32 cellular contexts compared by ENCODE assay signal in the genomic region with DNA sequence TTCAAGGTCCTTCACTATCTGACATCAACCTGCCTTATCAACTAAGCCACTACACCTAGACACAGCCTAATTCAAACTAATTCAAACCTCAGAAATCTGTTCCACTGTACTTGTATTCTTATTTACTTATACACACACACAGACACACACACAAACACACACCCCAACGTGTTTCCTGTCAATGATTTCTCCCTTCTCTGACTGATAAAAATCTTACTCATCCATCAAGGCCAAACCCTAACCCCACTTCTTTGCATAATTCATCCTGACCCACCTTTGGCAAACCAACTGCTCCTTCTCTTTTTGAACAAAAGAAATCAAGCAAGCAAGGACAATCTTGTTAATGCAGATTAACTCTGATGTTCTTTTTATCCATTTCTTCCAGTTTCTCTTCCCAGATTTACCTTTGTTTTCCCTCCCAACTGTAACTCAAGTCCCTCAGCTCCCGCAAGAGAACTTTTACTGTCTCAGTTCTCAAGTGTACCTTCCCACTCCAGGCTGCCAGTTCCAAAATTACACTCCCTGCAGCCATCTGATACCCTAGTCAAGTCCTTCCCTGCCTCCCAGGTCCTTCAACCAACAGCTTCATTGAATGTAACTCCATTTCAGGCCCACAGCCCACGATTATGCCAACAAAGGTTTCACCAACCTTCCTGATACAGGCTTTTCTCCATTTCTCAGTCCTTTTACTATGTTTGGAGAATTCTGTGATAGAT.
DNase-seq lines count a peak whose midpoint lies in the region; ATAC-seq, FAIRE-seq and TF ChIP-seq lines count a peak whose summit lies in the region.
"Had no signal": no experiment of that assay in that cellular context is flagged by ENCODE, and none has a peak within 500 bp of the region (broad histone marks: within the 10 kb centered on the region; RNA-seq: fewer than 3 reads in every experiment).

No MANE protein-coding gene starts in this region.

- BruUV-seq in IMR-90 (replicated peaks; lab: Mats Ljungman, UMichigan): no TSS peak

- no peaks in the 10 kb centered on the region for H3K27me3 Mint-ChIP-seq in CD4-positive, alpha-beta memory T cell
- H3K27me3 Mint-ChIP-seq: activated CD8-positive, alpha-beta T cell treated with anti-CD3 and anti-CD28 coated beads for 36 hours; B cell; CD8-positive, alpha-beta memory T cell; effector memory CD8-positive, alpha-beta T cell; stimulated activated memory B cell treated with anti-CD40 and anti-IgM and Interleukin-4, amounts not matched to agents 10 μg/mL and 1 μg/mL and 100 μg/mL, for 72 hours; type B pancreatic cell had no signal

- H3K14ac ChIP-seq in IMR-90 (replicated peaks; ENCODE audit: low read depth, low read length): 0 out of 2 replicates have a peak overlapping the region, but pooled peaks have one; percentile 20

- no peaks in the 10 kb centered on the region for H3K9me3 Mint-ChIP-seq in CD4-positive, alpha-beta memory T cell
- H3K9me3 Mint-ChIP-seq: activated CD8-positive, alpha-beta T cell treated with anti-CD3 and anti-CD28 coated beads for 36 hours; activated T-helper 1 cell treated with anti-CD3 and anti-CD28 coated beads, Interleukin-12 subunit alpha, Interleukin-12 subunit beta, Interleukin-2, Interleukin-4 antibody, amounts not matched to agents 30 ng/mL and 10 ng/mL and 1 ng/mL, durations not matched to agents 14 hours and 24 hours and 36 hours; CD8-positive, alpha-beta memory T cell; effector memory CD8-positive, alpha-beta T cell; natural killer cell; stimulated activated memory B cell treated with anti-CD40 and anti-IgM and Interleukin-4, amounts not matched to agents 10 μg/mL and 1 μg/mL and 100 μg/mL, for 72 hours; type B pancreatic cell had no signal

- no peak for TF ChIP-seq CTCF in IMR-90 (conservative IDR thresholded peaks at IDR 0.05; ENCODE audit: low read depth, low read length)

- H3K36me3 ChIP-seq in IMR-90 (ENCODE audit: control insufficient read depth, insufficient read depth, low read length): no peaks in the 10 kb centered on the region
- H3K36me3 ChIP-seq in CD4-positive, alpha-beta memory T cell (ENCODE audit: insufficient read depth, low read length): no peaks in the 10 kb centered on the region
- H3K36me3 ChIP-seq: lower lobe of right lung had no signal

- no peak for DNase-seq in GM12892 (ENCODE audit: insufficient read length)
- DNase-seq in IMR-90: no peak
- DNase-seq in NCI-H69 (lab: John Stamatoyannopoulos, UW): peak; percentile 61
- peak; percentile 70 for DNase-seq in left kidney (ENCODE audit: low read depth, low spot score)
- no peak for DNase-seq in CD4-positive, alpha-beta memory T cell
- DNase-seq in NCI-H345 (lab: John Stamatoyannopoulos, UW): no peak
- DNase-seq: ACHN; activated CD8-positive, alpha-beta memory T cell treated with anti-CD3 and anti-CD28 coated beads, Interleukin-2, amount 50 U/mL, for 48 hours; activated CD8-positive, alpha-beta T cell treated with anti-CD3 and anti-CD28 coated beads for 36 hours; activated naive CD4-positive, alpha-beta T cell treated with Interleukin-2 at 50 U/mL for 16 hours; CD8-positive, alpha-beta memory T cell; central memory CD4-positive, alpha-beta T cell; effector memory CD8-positive, alpha-beta T cell; erythroblast; glutamatergic neuron; islet precursor cell; lower lobe of right lung; natural killer cell; NCI-H1436 treated with DMSO at 0.1 percent for 48 hours; NCI-H2081 treated with DMSO at 0.1 percent for 48 hours; NCI-H748 treated with DMSO at 0.1 percent for 48 hours; occipital lobe; SHP77 treated with DMSO at 0.1 percent for 48 hours had no signal

- H3K27ac ChIP-seq in IMR-90 (ENCODE audit: insufficient read depth, low read length): no peak overlapping the region
- H3K27ac ChIP-seq in CD4-positive, alpha-beta memory T cell (ENCODE audit: low read depth, low read length): no peak overlapping the region
- H3K27ac ChIP-seq: lower lobe of right lung had no signal

- H3K4me1 Mint-ChIP-seq in CD4-positive, alpha-beta memory T cell: no peaks in the 10 kb centered on the region
- H3K4me1 Mint-ChIP-seq: B cell; CD8-positive, alpha-beta memory T cell; natural killer cell; stimulated activated memory B cell treated with anti-CD40 and anti-IgM and Interleukin-4, amounts not matched to agents 10 μg/mL and 1 μg/mL and 100 μg/mL, for 72 hours had no signal

- H3K4me3 ChIP-seq in IMR-90 (ENCODE audit: insufficient read depth, low read depth, low read length): no peak overlapping the region
- H3K4me3 ChIP-seq in CD4-positive, alpha-beta memory T cell (ENCODE audit: low read length in 2 of 2): no peak overlapping the region
- H3K4me3 ChIP-seq: HAP-1, lower lobe of right lung had no signal

- 68% methylated on average over 2 of the region's 3 CpGs; no CpG with 5 or more reads in 1 of the 2 experiments for WGBS in IMR-90 (ENCODE audit: extremely low coverage in 2 of 2, insufficient read length in 1 of 2), 2 experiments

- H2BK15ac ChIP-seq in IMR-90 (ENCODE audit: low read depth, low read length): no peak overlapping the region

- in situ Hi-C loops in IMR-90 (cut with MboI; ENCODE audit: low sequenced_read_pairs): no loop called here

- no peak overlapping the region for H2BK20ac ChIP-seq in IMR-90 (ENCODE audit: low read depth, low read length)

- H3K56ac ChIP-seq in IMR-90 (ENCODE audit: extremely low read depth, insufficient read depth, low read length): no peak overlapping the region

- TF ChIP-seq RAD21 in IMR-90 (IDR thresholded peaks at IDR 0.05; ENCODE audit: low read length): no peak

- TF ChIP-seq POLR2A in GM12892 (IDR thresholded peaks at IDR 0.05; ENCODE audit: low read depth, low read length) (no peak), IMR-90 (IDR thresholded peaks at IDR 0.05; ENCODE audit: low read depth, low read length) (no peak)

- H3K4me1 ChIP-seq in IMR-90 (ENCODE audit: control insufficient read depth, insufficient read depth, low read length): no peaks in the 10 kb centered on the region
- H3K4me1 ChIP-seq in CD4-positive, alpha-beta memory T cell (ENCODE audit: insufficient read depth, low read length): no peaks in the 10 kb centered on the region
- H3K4me1 ChIP-seq: HAP-1, lower lobe of right lung had no signal

- H2AFZ ChIP-seq in IMR-90 (replicated peaks; ENCODE audit: low read length, poor library complexity): no peak overlapping the region

- FAIRE-seq in GM12892 (lab: Jason Lieb, UNC): peak; percentile 54
- FAIRE-seq: G401.6, RCC 7860 had no signal

- H4K5ac ChIP-seq in IMR-90 (ENCODE audit: low read depth, low read length): no peak overlapping the region

- H4K20me1 ChIP-seq in IMR-90 (ENCODE audit: insufficient read depth, low read length): no peaks in the 10 kb centered on the region; the same call in 1 of the 2 replicates

- H2AK5ac ChIP-seq in IMR-90 (ENCODE audit: low read depth, low read length): no peak overlapping the region

- no peak overlapping the region for H3K4me3 Mint-ChIP-seq in CD4-positive, alpha-beta memory T cell
- H3K4me3 Mint-ChIP-seq: activated CD8-positive, alpha-beta T cell treated with anti-CD3 and anti-CD28 coated beads for 36 hours; activated T-helper 1 cell treated with anti-CD3 and anti-CD28 coated beads, Interleukin-12 subunit alpha, Interleukin-12 subunit beta, Interleukin-2, Interleukin-4 antibody, amounts not matched to agents 30 ng/mL and 10 ng/mL and 1 ng/mL, durations not matched to agents 14 hours and 24 hours and 36 hours; B cell; CD8-positive, alpha-beta memory T cell; effector memory CD8-positive, alpha-beta T cell; natural killer cell; stimulated activated memory B cell treated with anti-CD40 and anti-IgM and Interleukin-4, amounts not matched to agents 10 μg/mL and 1 μg/mL and 100 μg/mL, for 72 hours; type B pancreatic cell had no signal

- CTCF ChIA-PET in IMR-90 (lab: Yijun Ruan, JAX): no interaction called here
- CTCF ChIA-PET in CD4-positive, alpha-beta memory T cell (lab: Charles Lee; ENCODE audit: partially characterized antibody): no interaction called here

- no peaks in the 10 kb centered on the region for H3K27me3 ChIP-seq in IMR-90 (ENCODE audit: control insufficient read depth, insufficient read depth, low read length)
- no peaks in the 10 kb centered on the region for H3K27me3 ChIP-seq in CD4-positive, alpha-beta memory T cell (ENCODE audit: insufficient read depth, low read length)

- no peak overlapping the region for H3K4ac ChIP-seq in IMR-90 (ENCODE audit: low read depth, low read length)

- H3K36me3 Mint-ChIP-seq in CD4-positive, alpha-beta memory T cell: peaks cover 2 to 17% of the 10 kb centered on the region in 2 donors
- H3K36me3 Mint-ChIP-seq: natural killer cell had no signal

- no peak overlapping the region for H3K9ac ChIP-seq in IMR-90 (ENCODE audit: low read depth, low read length)

- POLR2A ChIA-PET in IMR-90 (lab: Charles Lee; ENCODE audit: unreplicated experiment): no interaction called here
- POLR2A ChIA-PET in CD4-positive, alpha-beta memory T cell (lab: Charles Lee; ENCODE audit: partially characterized antibody): no interaction called here

- no peak overlapping the region for H2AK9ac ChIP-seq in IMR-90 (replicated peaks; ENCODE audit: low read depth, low read length, poor library complexity)

- no peak overlapping the region for H3K23ac ChIP-seq in IMR-90 (ENCODE audit: low read depth, low read length)

- intact Hi-C loops in IMR-90 (cut with micrococcal nuclease): no loop called here
- intact Hi-C loops in CD4-positive, alpha-beta memory T cell (cut with micrococcal nuclease): no loop called here

- no peak overlapping the region for H3K27ac Mint-ChIP-seq in CD4-positive, alpha-beta memory T cell
- H3K27ac Mint-ChIP-seq: activated CD8-positive, alpha-beta T cell treated with anti-CD3 and anti-CD28 coated beads for 36 hours; activated T-helper 1 cell treated with anti-CD3 and anti-CD28 coated beads, Interleukin-12 subunit alpha, Interleukin-12 subunit beta, Interleukin-2, Interleukin-4 antibody, amounts not matched to agents 30 ng/mL and 10 ng/mL and 1 ng/mL, durations not matched to agents 14 hours and 24 hours and 36 hours; B cell; CD8-positive, alpha-beta memory T cell; effector memory CD8-positive, alpha-beta T cell; natural killer cell; stimulated activated memory B cell treated with anti-CD40 and anti-IgM and Interleukin-4, amounts not matched to agents 10 μg/mL and 1 μg/mL and 100 μg/mL, for 72 hours; type B pancreatic cell had no signal

- dilution Hi-C loops in IMR-90 (cut with HindIII; ENCODE audit: low sequenced_read_pairs, unreplicated experiment): no loop called here

- no peak overlapping the region for H2BK120ac ChIP-seq in IMR-90 (ENCODE audit: low read depth, low read length)

- no peak overlapping the region for H3K18ac ChIP-seq in IMR-90 (ENCODE audit: low read depth, low read length)

- H4K91ac ChIP-seq in IMR-90 (ENCODE audit: insufficient read depth, low read depth, low read length): no peak overlapping the region

- H3K4me2 ChIP-seq in IMR-90 (ENCODE audit: low read depth, low read length): no peak overlapping the region

- no peak overlapping the region for H4K8ac ChIP-seq in IMR-90 (ENCODE audit: low read depth in 2 of 2, low read length in 2 of 2)

- H3K9me3 ChIP-seq in IMR-90 (ENCODE audit: control insufficient read depth, insufficient read depth, low read length): no peaks in the 10 kb centered on the region
- H3K9me3 ChIP-seq in CD4-positive, alpha-beta memory T cell (ENCODE audit: control insufficient read depth in 1 of 2, low read length in 2 of 2): no peaks in the 10 kb centered on the region
- H3K9me3 ChIP-seq: HAP-1, lower lobe of right lung had no signal

- H2BK5ac ChIP-seq in IMR-90 (ENCODE audit: low read depth, low read length, poor library complexity, severe bottlenecking): no peak overlapping the region

- H3K79me1 ChIP-seq in IMR-90 (ENCODE audit: low read depth in 1 of 2, low read length in 2 of 2): peaks cover 28 to 35% of the 10 kb centered on the region in 2 experiments; a peak in 3 of 4 replicates

- no peaks in the 10 kb centered on the region for H3K9me1 ChIP-seq in IMR-90 (ENCODE audit: insufficient read depth, low read length)

- no peak for ATAC-seq in IMR-90 (ENCODE audit: low read depth)
- no peak for ATAC-seq in HG02571 (IDR thresholded peaks at IDR 0.05; ENCODE audit: unreplicated experiment)
- no peak for ATAC-seq in HG02970 (IDR thresholded peaks at IDR 0.05; ENCODE audit: low FRiP score, unreplicated experiment)
- ATAC-seq: activated CD8-positive, alpha-beta T cell treated with anti-CD3 and anti-CD28 coated beads for 36 hours; effector memory CD8-positive, alpha-beta T cell; lower lobe of right lung; natural killer cell; stimulated activated memory B cell treated with anti-CD40 and anti-IgM and Interleukin-4, amounts not matched to agents 10 μg/mL and 1 μg/mL and 100 μg/mL, for 72 hours had no signal

Comparison
In these comparisons a context has a peak if more than half of its experiments do, and no peak if none do; other contexts are left out.
1. DNase-seq: peak in NCI-H69 (single experiment) and left kidney (single experiment); none in GM12892 (single experiment), IMR-90 (single experiment), CD4-positive, alpha-beta memory T cell (0 of 5) and NCI-H345 (single experiment).